Comparison of ENCODE assay signal across 23 cellular contexts in genomic region chr15:81645470-81645869, GRCh38.
"Had no signal": no experiment of that assay in that cellular context is flagged by ENCODE, and none has a peak within 500 bp of the region (broad histone marks: within the 10 kb centered on the region; RNA-seq: fewer than 3 reads in every experiment).

No MANE protein-coding gene starts in this region.

- H3K36me3 Mint-ChIP-seq: naive B cell; natural killer cell; stimulated activated effector memory CD8-positive, alpha-beta T cell treated with anti-CD3 and anti-CD28 coated beads, Interleukin-12 subunit alpha, Interleukin-12 subunit beta, amount 100 ng/mL, for 72 hours had no signal

- H3K36me3 ChIP-seq: left ventricle myocardium inferior, ovary, suprapubic skin, thoracic aorta, tibial artery, upper lobe of right lung had no signal

- H3K27me3 Mint-ChIP-seq: progenitor cell of endocrine pancreas had no signal

- H3K9me3 Mint-ChIP-seq: natural killer cell; stimulated activated effector memory CD8-positive, alpha-beta T cell treated with anti-CD3 and anti-CD28 coated beads, Interleukin-12 subunit alpha, Interleukin-12 subunit beta, amount 100 ng/mL, for 72 hours; stimulated activated naive CD8-positive, alpha-beta T cell treated with anti-CD3 and anti-CD28 coated beads, Interleukin-15, Interleukin-2, amounts not matched to agents 100 ng/mL and 50 ng/mL, for 24 hours had no signal

- DNase-seq: islet precursor cell; left ventricle myocardium inferior; mesendoderm; naive B cell; natural killer cell; nephron progenitor cell; ovary; right cardiac atrium; stimulated activated CD4-positive, alpha-beta T cell treated with anti-CD3 and anti-CD28 coated beads, Interleukin-4, amount 100 ng/mL, for 24 hours; stimulated activated naive CD4-positive, alpha-beta T cell; tibial artery; trophoblast cell; upper lobe of right lung had no signal

- H3K4me3 ChIP-seq: left ventricle myocardium inferior, lung, ovary, skin epidermis, suprapubic skin, thoracic aorta, tibial artery, upper lobe of right lung had no signal

- ATAC-seq: natural killer cell; right cardiac atrium; sciatic nerve; stimulated activated effector memory CD8-positive, alpha-beta T cell treated with anti-CD3 and anti-CD28 coated beads, Interleukin-12 subunit alpha, Interleukin-12 subunit beta, amount 100 ng/mL, for 72 hours; upper lobe of right lung had no signal

- H3K27me3 ChIP-seq: ovary, suprapubic skin, tibial artery, upper lobe of right lung had no signal

- H3K9me3 ChIP-seq: ovary, suprapubic skin, thoracic aorta, tibial artery, upper lobe of right lung had no signal

- H3K4me3 Mint-ChIP-seq: mesothelial cell of epicardium; naive B cell; natural killer cell; nephron progenitor cell; stimulated activated effector memory CD8-positive, alpha-beta T cell treated with anti-CD3 and anti-CD28 coated beads, Interleukin-12 subunit alpha, Interleukin-12 subunit beta, amount 100 ng/mL, for 72 hours; stimulated activated naive CD8-positive, alpha-beta T cell treated with anti-CD3 and anti-CD28 coated beads, Interleukin-15, Interleukin-2, amounts not matched to agents 100 ng/mL and 50 ng/mL, for 24 hours had no signal

- H3K27ac Mint-ChIP-seq: mesothelial cell of epicardium; natural killer cell; nephron progenitor cell; progenitor cell of endocrine pancreas; stimulated activated effector memory CD8-positive, alpha-beta T cell treated with anti-CD3 and anti-CD28 coated beads, Interleukin-12 subunit alpha, Interleukin-12 subunit beta, amount 100 ng/mL, for 72 hours; stimulated activated naive CD8-positive, alpha-beta T cell treated with anti-CD3 and anti-CD28 coated beads, Interleukin-15, Interleukin-2, amounts not matched to agents 100 ng/mL and 50 ng/mL, for 24 hours had no signal

- FAIRE-seq: urothelium cell line had no signal

- H3K4me1 Mint-ChIP-seq: naive B cell; natural killer cell; stimulated activated effector memory CD8-positive, alpha-beta T cell treated with anti-CD3 and anti-CD28 coated beads, Interleukin-12 subunit alpha, Interleukin-12 subunit beta, amount 100 ng/mL, for 72 hours had no signal

- H3K4me1 ChIP-seq: left ventricle myocardium inferior, suprapubic skin, tibial artery, upper lobe of right lung had no signal

- H3K27ac ChIP-seq: left ventricle myocardium inferior, ovary, skin epidermis, suprapubic skin, thoracic aorta, tibial artery, upper lobe of right lung had no signal
